Comparison of ENCODE assay signal across 1 cellular context in genomic region chr11:65305501-65306268, GRCh38.
TF ChIP-seq lines count a peak whose summit lies in the region.

No MANE protein-coding gene starts in this region.

TF ChIP-seq in HepG2, 621 proteins besides CTCF, POLR2A, EP300 and RAD21 (continued from another document and continues in another):
- TF ChIP-seq XRCC5 (optimal IDR thresholded peaks at IDR 0.05; ENCODE audit: low read length) (no peak), NBN (conservative IDR thresholded peaks at IDR 0.05) (no peak), FOXO1 (CRISPR knock-in tag; IDR thresholded peaks at IDR 0.05) (peak; percentile 48; the same call in 1 of the 2 replicates), ZBTB38 (CRISPR knock-in tag; IDR thresholded peaks at IDR 0.05) (peak; percentile 35; the same call in 1 of the 2 replicates), ZNF446 (CRISPR knock-in tag; IDR thresholded peaks at IDR 0.05) (no peak), SAFB2 (CRISPR knock-in tag; IDR thresholded peaks at IDR 0.05; ENCODE audit: borderline replicate concordance, low read depth) (no peak), NCOR1 (IDR thresholded peaks at IDR 0.05; ENCODE audit: borderline replicate concordance, low read length) (peak; percentile 70; the same call in 1 of the 2 replicates), ZBTB8A (CRISPR knock-in tag; IDR thresholded peaks at IDR 0.05; ENCODE audit: borderline replicate concordance, low read depth) (no peak), ZNF672 (CRISPR knock-in tag; IDR thresholded peaks at IDR 0.05) (no peak), FIP1L1 (IDR thresholded peaks at IDR 0.05; ENCODE audit: borderline replicate concordance, insufficient read depth, low read depth, low read length) (no peak), ZNF737 (CRISPR knock-in tag; IDR thresholded peaks at IDR 0.05; ENCODE audit: borderline replicate concordance) (no peak), HNRNPK (IDR thresholded peaks at IDR 0.05; ENCODE audit: low read depth, low read length, poor library complexity, severe bottlenecking) (no peak), ZXDC (CRISPR knock-in tag; IDR thresholded peaks at IDR 0.05) (no peak), ZBTB25 (CRISPR knock-in tag; IDR thresholded peaks at IDR 0.05) (peak; percentile 68), ZNF512 (CRISPR knock-in tag; IDR thresholded peaks at IDR 0.05) (no peak), RCOR2 (CRISPR knock-in tag; IDR thresholded peaks at IDR 0.05) (0 out of 2 replicates have a peak, but pooled peaks have one; percentile 67), ZNF160 (CRISPR knock-in tag; IDR thresholded peaks at IDR 0.05) (no peak), SP4 (CRISPR knock-in tag; IDR thresholded peaks at IDR 0.05) (no peak), ZNF564 (CRISPR knock-in tag; IDR thresholded peaks at IDR 0.05) (0 out of 2 replicates have a peak, but pooled peaks have one; percentile 52), ZNF850 (CRISPR knock-in tag; conservative IDR thresholded peaks at IDR 0.05) (no peak), ZNF781 (CRISPR knock-in tag; IDR thresholded peaks at IDR 0.05; ENCODE audit: borderline replicate concordance, not compliant biosample characterization) (no peak), BRD4 (CRISPR knock-in tag; IDR thresholded peaks at IDR 0.05) (no peak), PRDM15 (CRISPR knock-in tag; IDR thresholded peaks at IDR 0.05) (no peak), DMTF1 (CRISPR knock-in tag; IDR thresholded peaks at IDR 0.05) (no peak), IKZF1 (IDR thresholded peaks at IDR 0.05) (no peak), THAP11 (CRISPR knock-in tag; IDR thresholded peaks at IDR 0.05) (peak; percentile 41), ZNF468 (CRISPR knock-in tag; IDR thresholded peaks at IDR 0.05) (no peak), SOX6 (IDR thresholded peaks at IDR 0.05) (no peak), SOX6 (CRISPR knock-in tag; IDR thresholded peaks at IDR 0.05) (peak; percentile 57; the same call in 1 of the 2 replicates), ZNF431 (CRISPR knock-in tag; IDR thresholded peaks at IDR 0.05; ENCODE audit: borderline replicate concordance, low read depth) (no peak; the same call in 1 of the 2 replicates), ZNF530 (CRISPR knock-in tag; IDR thresholded peaks at IDR 0.05; ENCODE audit: low read depth) (no peak), CREM (IDR thresholded peaks at IDR 0.05) (peak; percentile 74), CREM (CRISPR knock-in tag; IDR thresholded peaks at IDR 0.05) (no peak), HDAC2 (CRISPR knock-in tag; IDR thresholded peaks at IDR 0.05) (peak; percentile 71; the same call in 1 of the 2 replicates), RARG (CRISPR knock-in tag; IDR thresholded peaks at IDR 0.05; ENCODE audit: low read depth) (no peak), GATAD2A (CRISPR knock-in tag; IDR thresholded peaks at IDR 0.05) (peak; percentile 94), NFE2L1 (CRISPR knock-in tag; IDR thresholded peaks at IDR 0.05; ENCODE audit: borderline replicate concordance) (no peak), ZNF33A (CRISPR knock-in tag; IDR thresholded peaks at IDR 0.05; ENCODE audit: borderline replicate concordance) (0 out of 2 replicates have a peak, but pooled peaks have one; percentile 36), ZNF720 (CRISPR knock-in tag; IDR thresholded peaks at IDR 0.05) (no peak), ZNF230 (CRISPR knock-in tag; IDR thresholded peaks at IDR 0.05) (no peak), HMG20A (CRISPR knock-in tag; IDR thresholded peaks at IDR 0.05; ENCODE audit: borderline replicate concordance) (peak; percentile 59; the same call in 1 of the 2 replicates)
- TF ChIP-seq, protein P1, sequence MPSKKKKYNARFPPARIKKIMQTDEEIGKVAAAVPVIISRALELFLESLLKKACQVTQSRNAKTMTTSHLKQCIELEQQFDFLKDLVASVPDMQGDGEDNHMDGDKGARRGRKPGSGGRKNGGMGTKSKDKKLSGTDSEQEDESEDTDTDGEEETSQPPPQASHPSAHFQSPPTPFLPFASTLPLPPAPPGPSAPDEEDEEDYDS (CRISPR knock-in tag; IDR thresholded peaks at IDR 0.05), result peak; percentile 40; the same call in 1 of the 2 replicates
- TF ChIP-seq, protein P2, sequence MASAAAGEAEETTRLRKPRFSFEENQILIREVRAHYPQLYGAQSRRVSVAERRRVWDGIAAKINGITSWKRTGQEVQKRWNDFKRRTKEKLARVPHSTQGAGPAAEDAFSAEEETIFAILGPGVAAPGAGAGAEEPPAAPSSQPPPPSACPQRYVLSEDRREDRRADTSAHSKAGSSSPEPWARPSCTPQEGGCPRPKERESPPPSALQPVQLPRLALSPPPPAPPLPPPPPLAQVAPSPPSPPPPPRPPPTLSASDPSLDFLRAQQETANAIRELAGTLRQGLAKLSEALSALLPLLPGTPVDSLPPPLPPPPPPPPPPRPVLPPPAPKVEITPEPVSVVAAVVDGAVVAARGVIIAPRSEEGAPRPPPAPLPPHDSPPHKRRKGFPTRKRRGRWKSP (CRISPR knock-in tag; IDR thresholded peaks at IDR 0.05), result no peak
- TF ChIP-seq, protein P3, sequence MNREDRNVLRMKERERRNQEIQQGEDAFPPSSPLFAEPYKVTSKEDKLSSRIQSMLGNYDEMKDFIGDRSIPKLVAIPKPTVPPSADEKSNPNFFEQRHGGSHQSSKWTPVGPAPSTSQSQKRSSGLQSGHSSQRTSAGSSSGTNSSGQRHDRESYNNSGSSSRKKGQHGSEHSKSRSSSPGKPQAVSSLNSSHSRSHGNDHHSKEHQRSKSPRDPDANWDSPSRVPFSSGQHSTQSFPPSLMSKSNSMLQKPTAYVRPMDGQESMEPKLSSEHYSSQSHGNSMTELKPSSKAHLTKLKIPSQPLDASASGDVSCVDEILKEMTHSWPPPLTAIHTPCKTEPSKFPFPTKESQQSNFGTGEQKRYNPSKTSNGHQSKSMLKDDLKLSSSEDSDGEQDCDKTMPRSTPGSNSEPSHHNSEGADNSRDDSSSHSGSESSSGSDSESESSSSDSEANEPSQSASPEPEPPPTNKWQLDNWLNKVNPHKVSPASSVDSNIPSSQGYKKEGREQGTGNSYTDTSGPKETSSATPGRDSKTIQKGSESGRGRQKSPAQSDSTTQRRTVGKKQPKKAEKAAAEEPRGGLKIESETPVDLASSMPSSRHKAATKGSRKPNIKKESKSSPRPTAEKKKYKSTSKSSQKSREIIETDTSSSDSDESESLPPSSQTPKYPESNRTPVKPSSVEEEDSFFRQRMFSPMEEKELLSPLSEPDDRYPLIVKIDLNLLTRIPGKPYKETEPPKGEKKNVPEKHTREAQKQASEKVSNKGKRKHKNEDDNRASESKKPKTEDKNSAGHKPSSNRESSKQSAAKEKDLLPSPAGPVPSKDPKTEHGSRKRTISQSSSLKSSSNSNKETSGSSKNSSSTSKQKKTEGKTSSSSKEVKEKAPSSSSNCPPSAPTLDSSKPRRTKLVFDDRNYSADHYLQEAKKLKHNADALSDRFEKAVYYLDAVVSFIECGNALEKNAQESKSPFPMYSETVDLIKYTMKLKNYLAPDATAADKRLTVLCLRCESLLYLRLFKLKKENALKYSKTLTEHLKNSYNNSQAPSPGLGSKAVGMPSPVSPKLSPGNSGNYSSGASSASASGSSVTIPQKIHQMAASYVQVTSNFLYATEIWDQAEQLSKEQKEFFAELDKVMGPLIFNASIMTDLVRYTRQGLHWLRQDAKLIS (CRISPR knock-in tag; IDR thresholded peaks at IDR 0.05), result no peak
- TF ChIP-seq, protein P4, sequence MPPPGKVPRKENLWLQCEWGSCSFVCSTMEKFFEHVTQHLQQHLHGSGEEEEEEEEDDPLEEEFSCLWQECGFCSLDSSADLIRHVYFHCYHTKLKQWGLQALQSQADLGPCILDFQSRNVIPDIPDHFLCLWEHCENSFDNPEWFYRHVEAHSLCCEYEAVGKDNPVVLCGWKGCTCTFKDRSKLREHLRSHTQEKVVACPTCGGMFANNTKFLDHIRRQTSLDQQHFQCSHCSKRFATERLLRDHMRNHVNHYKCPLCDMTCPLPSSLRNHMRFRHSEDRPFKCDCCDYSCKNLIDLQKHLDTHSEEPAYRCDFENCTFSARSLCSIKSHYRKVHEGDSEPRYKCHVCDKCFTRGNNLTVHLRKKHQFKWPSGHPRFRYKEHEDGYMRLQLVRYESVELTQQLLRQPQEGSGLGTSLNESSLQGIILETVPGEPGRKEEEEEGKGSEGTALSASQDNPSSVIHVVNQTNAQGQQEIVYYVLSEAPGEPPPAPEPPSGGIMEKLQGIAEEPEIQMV (CRISPR knock-in tag; IDR thresholded peaks at IDR 0.05; ENCODE audit: low read depth), result no peak
- TF ChIP-seq, protein P5, sequence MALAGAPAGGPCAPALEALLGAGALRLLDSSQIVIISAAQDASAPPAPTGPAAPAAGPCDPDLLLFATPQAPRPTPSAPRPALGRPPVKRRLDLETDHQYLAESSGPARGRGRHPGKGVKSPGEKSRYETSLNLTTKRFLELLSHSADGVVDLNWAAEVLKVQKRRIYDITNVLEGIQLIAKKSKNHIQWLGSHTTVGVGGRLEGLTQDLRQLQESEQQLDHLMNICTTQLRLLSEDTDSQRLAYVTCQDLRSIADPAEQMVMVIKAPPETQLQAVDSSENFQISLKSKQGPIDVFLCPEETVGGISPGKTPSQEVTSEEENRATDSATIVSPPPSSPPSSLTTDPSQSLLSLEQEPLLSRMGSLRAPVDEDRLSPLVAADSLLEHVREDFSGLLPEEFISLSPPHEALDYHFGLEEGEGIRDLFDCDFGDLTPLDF (CRISPR knock-in tag; IDR thresholded peaks at IDR 0.05), result peak; percentile 50; the same call in 1 of the 2 replicates
